Comparison of ENCODE assay signal across 9 cellular contexts in the genomic region with DNA sequence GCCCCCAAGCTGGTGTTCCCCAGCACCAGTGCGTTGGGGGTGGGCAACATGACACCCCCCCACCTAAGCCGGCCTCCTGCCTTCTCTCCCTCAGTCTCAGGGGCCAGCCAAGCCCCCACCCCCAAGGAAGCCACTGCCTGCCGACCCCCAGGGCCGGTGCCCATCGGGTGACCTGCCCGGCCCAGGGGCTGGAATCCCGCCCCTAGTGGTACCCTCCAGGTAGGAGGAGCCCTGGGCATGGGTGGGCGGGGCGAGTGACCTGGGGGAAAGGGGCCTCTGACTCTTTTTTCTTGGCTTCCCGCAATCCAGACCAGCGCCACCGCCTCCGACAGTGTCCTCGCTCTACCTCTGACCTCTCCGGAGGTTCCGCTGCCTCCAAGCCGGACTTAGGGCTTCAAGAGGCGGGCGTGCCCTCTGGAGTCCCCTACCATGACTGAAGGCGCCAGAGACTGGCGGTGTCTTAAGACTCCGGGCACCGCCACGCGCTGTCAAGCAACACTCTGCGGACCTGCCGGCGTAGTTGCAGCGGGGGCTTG. TPM values are rescaled to one million over a fixed set of nuclear protein-coding genes. Genes with fewer than 3 reads are reported as not detected.
DNase-seq lines count a peak whose midpoint lies in the region; ATAC-seq and TF ChIP-seq lines count a peak whose summit lies in the region.
"Had no signal": no experiment of that assay in that cellular context is flagged by ENCODE, and none has a peak within 500 bp of the region (broad histone marks: within the 10 kb centered on the region; RNA-seq: fewer than 3 reads in every experiment).

No MANE protein-coding gene starts in this region.

- H3K27ac Mint-ChIP-seq in activated T-cell treated with anti-CD3 and anti-CD28 coated beads, Interleukin-2, amount 50 U/mL, for 72 hours: no peak overlapping the region
- no peak overlapping the region for H3K27ac Mint-ChIP-seq in stimulated activated effector memory CD8-positive, alpha-beta T cell treated with anti-CD3 and anti-CD28 coated beads, Interleukin-12 subunit alpha, Interleukin-12 subunit beta, amount 100 ng/mL, for 72 hours

- H3K79me2 ChIP-seq in OCI-LY7 (ENCODE audit: insufficient read depth, low read depth, low read length): peaks cover 7% of the 10 kb centered on the region; the same call in 1 of the 2 replicates

- CTCF ChIA-PET in OCI-LY7 (lab: Charles Lee; ENCODE audit: unreplicated experiment): interaction anchor here (0.7 to 1.5 kb wide), 6 partner anchors 9 to 118 kb away, joined by 3 to 6 read pairs (median 4); a partner anchor contains a TSS

- H3K4me3 ChIP-seq in OCI-LY7 (ENCODE audit: low read depth, low read length, poor library complexity, severe bottlenecking): peak overlapping the region; percentile 84

- no peak for DNase-seq in activated T-cell treated with anti-CD3 and anti-CD28 coated beads, Interleukin-2, amount 50 U/mL, for 72 hours
- no peak for DNase-seq in activated T-cell treated with anti-CD3 and anti-CD28 coated beads, Interleukin-2, amount 50 U/mL, for 1 hour
- peak; percentile 78 for DNase-seq in OCI-LY7 (ENCODE audit: low spot score)
- DNase-seq in left ventricle myocardium superior: peak; percentile 34
- no peak for DNase-seq in stimulated activated effector memory CD8-positive, alpha-beta T cell treated with anti-CD3 and anti-CD28 coated beads, Interleukin-12 subunit alpha, Interleukin-12 subunit beta, amount 100 ng/mL, for 72 hours (ENCODE audit: low spot score in 2 of 2)
- no peak for DNase-seq in amniotic stem cell (lab: John Stamatoyannopoulos, UW)

- POLR2A ChIA-PET in OCI-LY7 (lab: Charles Lee): interaction anchor here (1.5 kb wide), 1 partner anchor 13 kb away, joined by 4 read pairs; no protein-coding TSS in a partner anchor

- H3K27ac ChIP-seq in OCI-LY7 (ENCODE audit: low read depth, low read length, poor library complexity, severe bottlenecking): peak overlapping the region; percentile 29

- peaks cover 0 to 2% of the 10 kb centered on the region in 2 donors for H3K36me3 Mint-ChIP-seq in activated T-cell treated with anti-CD3 and anti-CD28 coated beads, Interleukin-2, amount 50 U/mL, for 72 hours (ENCODE audit: insufficient read depth in 2 of 2)
- H3K36me3 Mint-ChIP-seq in stimulated activated effector memory CD8-positive, alpha-beta T cell treated with anti-CD3 and anti-CD28 coated beads, Interleukin-12 subunit alpha, Interleukin-12 subunit beta, amount 100 ng/mL, for 72 hours: peaks cover 19% of the 10 kb centered on the region

- intact Hi-C loops in OCI-LY7 (cut with micrococcal nuclease; ENCODE audit: unreplicated experiment) (loop anchor here (1.0 to 5.0 kb wide), 7 partner anchors 22 to 455 kb away; a partner anchor contains a TSS), left ventricle myocardium superior (cut with micrococcal nuclease) (no loop called here)

- peaks cover 10% of the 10 kb centered on the region; the same call in 1 of the 2 replicates for H3K36me3 ChIP-seq in OCI-LY7 (ENCODE audit: insufficient read depth, low read length)

- peaks cover 37% of the 10 kb centered on the region for H3K4me1 Mint-ChIP-seq in activated T-cell treated with anti-CD3 and anti-CD28 coated beads, Interleukin-2, amount 50 U/mL, for 72 hours (ENCODE audit: low read depth)
- peaks cover 36% of the 10 kb centered on the region for H3K4me1 Mint-ChIP-seq in stimulated activated effector memory CD8-positive, alpha-beta T cell treated with anti-CD3 and anti-CD28 coated beads, Interleukin-12 subunit alpha, Interleukin-12 subunit beta, amount 100 ng/mL, for 72 hours

- no peaks in the 10 kb centered on the region for H3K9me2 ChIP-seq in OCI-LY7 (ENCODE audit: insufficient read depth, low read length)

- H3K4me3 Mint-ChIP-seq in activated T-cell treated with anti-CD3 and anti-CD28 coated beads, Interleukin-2, amount 50 U/mL, for 72 hours: peak overlapping the region; percentile 40 to 87
- H3K4me3 Mint-ChIP-seq in stimulated activated effector memory CD8-positive, alpha-beta T cell treated with anti-CD3 and anti-CD28 coated beads, Interleukin-12 subunit alpha, Interleukin-12 subunit beta, amount 100 ng/mL, for 72 hours: peak overlapping the region; percentile 73

- ATAC-seq in activated T-cell treated with anti-CD3 and anti-CD28 coated beads, Interleukin-2, amount 50 U/mL, for 72 hours (replicated peaks in 1 of 2): peak in 1 of 2 donors; percentile 5
- peak; percentile 2 for ATAC-seq in left ventricle myocardium superior
- no peak for ATAC-seq in stimulated activated effector memory CD8-positive, alpha-beta T cell treated with anti-CD3 and anti-CD28 coated beads, Interleukin-12 subunit alpha, Interleukin-12 subunit beta, amount 100 ng/mL, for 72 hours
- ATAC-seq in GM21723 (IDR thresholded peaks at IDR 0.05; ENCODE audit: unreplicated experiment): no peak
- no peak for ATAC-seq in GM19328 (IDR thresholded peaks at IDR 0.05; ENCODE audit: unreplicated experiment)

- peaks cover 32% of the 10 kb centered on the region for H3K4me1 ChIP-seq in OCI-LY7 (ENCODE audit: insufficient read depth, low read length, poor library complexity, severe bottlenecking)

- TF ChIP-seq CTCF in OCI-LY7 (conservative IDR thresholded peaks at IDR 0.05; ENCODE audit: low read length): no peak

- H3K9me3 Mint-ChIP-seq in activated T-cell treated with anti-CD3 and anti-CD28 coated beads, Interleukin-2, amount 50 U/mL, for 72 hours: no peaks in the 10 kb centered on the region
- no peaks in the 10 kb centered on the region for H3K9me3 Mint-ChIP-seq in stimulated activated effector memory CD8-positive, alpha-beta T cell treated with anti-CD3 and anti-CD28 coated beads, Interleukin-12 subunit alpha, Interleukin-12 subunit beta, amount 100 ng/mL, for 72 hours

- H4K20me1 ChIP-seq in OCI-LY7 (ENCODE audit: insufficient read depth, low read length): no peaks in the 10 kb centered on the region

- peak overlapping the region; percentile 44; the same call in 1 of the 2 replicates for H2AFZ ChIP-seq in OCI-LY7 (ENCODE audit: low read length)

- no peaks in the 10 kb centered on the region for H3K27me3 Mint-ChIP-seq in activated T-cell treated with anti-CD3 and anti-CD28 coated beads, Interleukin-2, amount 50 U/mL, for 72 hours (ENCODE audit: low read depth)

- BruUV-seq in OCI-LY7 (replicated peaks; lab: Mats Ljungman, UMichigan): no TSS peak

- no peaks in the 10 kb centered on the region for H3K9me3 ChIP-seq in OCI-LY7 (ENCODE audit: low read length)

- H3K4me2 ChIP-seq in OCI-LY7 (ENCODE audit: low read length): peak overlapping the region; percentile 90

RNA-seq across cellular contexts. Expression of a gene that starts 1.3 kb away (rescaled TPM):
- total RNA-seq in activated T-cell treated with anti-CD3 and anti-CD28 coated beads, Interleukin-2, amount 50 U/mL, for 72 hours: 1 to 10 TPM; 3.4 to 4.0 TPM
- total RNA-seq in OCI-LY7 (2014; rRNA removed; shearing (Covaris generic)): 10.5 and 11.5 TPM in 2 replicates
- total RNA-seq in OCI-LY7 (2022): 9.0 and 10.1 TPM in 2 replicates
- total RNA-seq in left ventricle myocardium superior: 2.3 TPM

RNA-seq across cellular contexts. Expression of a gene that starts 11.1 kb away (rescaled TPM):
- 10 to 100 TPM; 40.8 to 42.1 TPM for total RNA-seq in activated T-cell treated with anti-CD3 and anti-CD28 coated beads, Interleukin-2, amount 50 U/mL, for 72 hours
- 14.2 and 19.7 TPM in 2 replicates for total RNA-seq in OCI-LY7 (2014; rRNA removed; shearing (Covaris generic))
- total RNA-seq in OCI-LY7 (2022) (50.4 and 56.1 TPM in 2 replicates), left ventricle myocardium superior (84.2 TPM)

RNA-seq across cellular contexts. Expression of a gene that starts 16.4 kb away (rescaled TPM):
- total RNA-seq in activated T-cell treated with anti-CD3 and anti-CD28 coated beads, Interleukin-2, amount 50 U/mL, for 72 hours: 1 to 10 TPM; 4.1 to 4.7 TPM
- total RNA-seq in OCI-LY7 (2014; rRNA removed; shearing (Covaris generic)): 5.7 and 6.7 TPM in 2 replicates
- total RNA-seq in OCI-LY7 (2022) (4.8 and 10.8 TPM in 2 replicates), left ventricle myocardium superior (1.1 TPM)

RNA-seq across cellular contexts. Expression of a gene that starts 28.6 kb away (rescaled TPM):
- under 1 TPM in 1 of 2 donors, not detected in 1; 0.10 TPM for total RNA-seq in activated T-cell treated with anti-CD3 and anti-CD28 coated beads, Interleukin-2, amount 50 U/mL, for 72 hours
- total RNA-seq in OCI-LY7 (2014; rRNA removed; shearing (Covaris generic)): not detected in 2 replicates
- not detected in 2 replicates for total RNA-seq in OCI-LY7 (2022)
- total RNA-seq in left ventricle myocardium superior: not detected
- total RNA-seq: myocyte had no signal

RNA-seq across cellular contexts. Expression of a gene that starts 28.6 kb away (rescaled TPM):
- total RNA-seq in activated T-cell treated with anti-CD3 and anti-CD28 coated beads, Interleukin-2, amount 50 U/mL, for 72 hours: 1 to 10 TPM; 1.1 to 1.4 TPM
- 0.85 and 1.7 TPM in 2 replicates for total RNA-seq in OCI-LY7 (2014; rRNA removed; shearing (Covaris generic))
- total RNA-seq in OCI-LY7 (2022): 2.0 and 3.9 TPM in 2 replicates
- total RNA-seq in left ventricle myocardium superior: 0.37 TPM
- total RNA-seq: myocyte had no signal

Comparison
In these comparisons a context has a peak if more than half of its experiments do, and no peak if none do; other contexts are left out.
1. DNase-seq: peak in OCI-LY7 (single experiment) and left ventricle myocardium superior (single experiment); none in activated T-cell treated with anti-CD3 and anti-CD28 coated beads, Interleukin-2, amount 50 U/mL, for 72 hours (0 of 2), activated T-cell treated with anti-CD3 and anti-CD28 coated beads, Interleukin-2, amount 50 U/mL, for 1 hour (single experiment), stimulated activated effector memory CD8-positive, alpha-beta T cell treated with anti-CD3 and anti-CD28 coated beads, Interleukin-12 subunit alpha, Interleukin-12 subunit beta, amount 100 ng/mL, for 72 hours (0 of 2) and amniotic stem cell (single experiment).